1 cellular context compared by ENCODE assay signal in the genomic region with DNA sequence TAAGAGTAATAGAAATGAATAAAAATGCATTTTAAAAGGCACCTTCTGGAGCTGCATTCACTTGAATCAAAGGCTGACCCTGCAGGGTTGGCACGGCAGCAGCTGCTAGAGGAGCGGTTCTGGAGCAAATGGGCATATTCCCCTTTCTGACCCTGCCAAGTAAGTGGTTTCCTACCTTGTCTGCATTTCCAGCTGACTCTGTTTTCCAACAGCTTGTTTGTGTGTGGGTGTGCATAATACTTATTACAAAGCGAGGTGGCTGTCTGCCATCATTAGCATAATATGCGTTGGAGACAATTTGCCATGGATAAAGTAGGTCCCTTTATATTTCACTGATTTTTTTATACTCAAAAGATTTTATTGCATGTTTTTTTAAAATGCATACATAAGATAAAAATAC.
TF ChIP-seq lines count a peak whose summit lies in the region.

No MANE protein-coding gene starts in this region.

TF ChIP-seq in endothelial cell of umbilical vein, 7 proteins besides CTCF, POLR2A, EP300 and RAD21 (continued from another document):
- TF ChIP-seq EZH2 (IDR thresholded peaks at IDR 0.05; ENCODE audit: borderline replicate concordance, low read depth, low read length, severe bottlenecking) (no peak), MYC (IDR thresholded peaks at IDR 0.05; ENCODE audit: low read depth, low read length) (no peak)
